Comparison of ENCODE assay signal across 20 cellular contexts in genomic region chr2:26850565-26850964, GRCh38. TPM values are rescaled to one million over a fixed set of nuclear protein-coding genes. Genes with fewer than 3 reads are reported as not detected.
DNase-seq lines count a peak whose midpoint lies in the region; ATAC-seq and TF ChIP-seq lines count a peak whose summit lies in the region.
"Had no signal": no experiment of that assay in that cellular context is flagged by ENCODE, and none has a peak within 500 bp of the region (broad histone marks: within the 10 kb centered on the region; RNA-seq: fewer than 3 reads in every experiment).

No MANE protein-coding gene starts in this region.

- no peak overlapping the region for H2AFZ ChIP-seq in osteoblast (ENCODE audit: low read length)

- H3K9me3 ChIP-seq in osteoblast (ENCODE audit: low read depth, low read length), result no peaks in the 10 kb centered on the region
- H3K9me3 ChIP-seq: BLaER1 had no signal

- no peak overlapping the region for H3K27ac ChIP-seq in osteoblast (ENCODE audit: low read depth, low read length)
- H3K27ac ChIP-seq: 22Rv1, BLaER1, brain microvascular endothelial cell had no signal

- TF ChIP-seq CTCF in osteoblast (IDR thresholded peaks at IDR 0.05; ENCODE audit: extremely low read depth, low read depth, low read length), result no peak

- no peak overlapping the region for H3K4me3 ChIP-seq in osteoblast (ENCODE audit: insufficient read depth, low read length)

- peak; percentile 13 for DNase-seq in DMS 273 (lab: John Stamatoyannopoulos, UW; ENCODE audit: unreplicated experiment)
- no peak for DNase-seq in DMS 273 treated with DMSO at 0.1 percent for 48 hours (lab: John Stamatoyannopoulos, UW)
- peak; percentile 87 for DNase-seq in NCI-H82 (lab: John Stamatoyannopoulos, UW)
- DNase-seq in cerebellar cortex (ENCODE audit: low spot score), result peak; percentile 25
- DNase-seq in osteoblast (ENCODE audit: insufficient read length, low spot score, missing footprints), result peak; percentile 48
- no peak for DNase-seq in activated CD4-positive, alpha-beta T cell treated with anti-CD3 and anti-CD28 coated beads, Interleukin-2, amount 50 U/mL, for 1 hour
- no peak for DNase-seq in activated naive CD4-positive, alpha-beta T cell (lab: John Stamatoyannopoulos, UW)
- DNase-seq: activated CD4-positive, alpha-beta memory T cell treated with anti-CD3 and anti-CD28 coated beads for 36 hours; activated naive CD8-positive, alpha-beta T cell treated with anti-CD3 and anti-CD28 coated beads for 36 hours; brain microvascular endothelial cell; dermis blood vessel endothelial cell; NCI-H2029; NCI-H774 had no signal

- H3K27me3 ChIP-seq in osteoblast (ENCODE audit: insufficient read depth, low read length), result peaks cover 87% of the 10 kb centered on the region

- H3K79me2 ChIP-seq in osteoblast (ENCODE audit: insufficient read depth, low read length), result no peaks in the 10 kb centered on the region

- H4K20me1 ChIP-seq in osteoblast (ENCODE audit: insufficient read depth, low read length), result peaks cover 2% of the 10 kb centered on the region

- no peaks in the 10 kb centered on the region for H3K4me1 ChIP-seq in osteoblast (ENCODE audit: insufficient read depth, low read length)

- no peak for ATAC-seq in HG03571 (IDR thresholded peaks at IDR 0.05; ENCODE audit: unreplicated experiment)

- H3K36me3 ChIP-seq in osteoblast (ENCODE audit: insufficient read depth, low read length), result no peaks in the 10 kb centered on the region
- H3K36me3 ChIP-seq: BLaER1, brain microvascular endothelial cell had no signal

- no peak overlapping the region for H3K4me2 ChIP-seq in osteoblast (ENCODE audit: insufficient read depth, low read length)

RNA-seq across cellular contexts. Expression of gene DPYSL5, which starts 2.6 kb away (rescaled TPM):
- total RNA-seq in osteoblast, result not detected in 2 replicates
- total RNA-seq: activated CD4-positive, alpha-beta memory T cell treated with anti-CD3 and anti-CD28 coated beads for 36 hours; activated naive CD8-positive, alpha-beta T cell treated with anti-CD3 and anti-CD28 coated beads for 36 hours; dermis blood vessel endothelial cell; glomerular endothelial cell; lower leg skin; MCF 10A; pulmonary artery endothelial cell had no signal

Comparison
In these comparisons a context has a peak if more than half of its experiments do, and no peak if none do; other contexts are left out.
1. DNase-seq: peak in DMS 273 (single experiment), NCI-H82 (single experiment), cerebellar cortex (single experiment) and osteoblast (single experiment); none in DMS 273 treated with DMSO at 0.1 percent for 48 hours (single experiment), activated CD4-positive, alpha-beta T cell treated with anti-CD3 and anti-CD28 coated beads, Interleukin-2, amount 50 U/mL, for 1 hour (single experiment) and activated naive CD4-positive, alpha-beta T cell (0 of 4).